ENCODE assay signal across 8 cellular contexts in the genomic region with DNA sequence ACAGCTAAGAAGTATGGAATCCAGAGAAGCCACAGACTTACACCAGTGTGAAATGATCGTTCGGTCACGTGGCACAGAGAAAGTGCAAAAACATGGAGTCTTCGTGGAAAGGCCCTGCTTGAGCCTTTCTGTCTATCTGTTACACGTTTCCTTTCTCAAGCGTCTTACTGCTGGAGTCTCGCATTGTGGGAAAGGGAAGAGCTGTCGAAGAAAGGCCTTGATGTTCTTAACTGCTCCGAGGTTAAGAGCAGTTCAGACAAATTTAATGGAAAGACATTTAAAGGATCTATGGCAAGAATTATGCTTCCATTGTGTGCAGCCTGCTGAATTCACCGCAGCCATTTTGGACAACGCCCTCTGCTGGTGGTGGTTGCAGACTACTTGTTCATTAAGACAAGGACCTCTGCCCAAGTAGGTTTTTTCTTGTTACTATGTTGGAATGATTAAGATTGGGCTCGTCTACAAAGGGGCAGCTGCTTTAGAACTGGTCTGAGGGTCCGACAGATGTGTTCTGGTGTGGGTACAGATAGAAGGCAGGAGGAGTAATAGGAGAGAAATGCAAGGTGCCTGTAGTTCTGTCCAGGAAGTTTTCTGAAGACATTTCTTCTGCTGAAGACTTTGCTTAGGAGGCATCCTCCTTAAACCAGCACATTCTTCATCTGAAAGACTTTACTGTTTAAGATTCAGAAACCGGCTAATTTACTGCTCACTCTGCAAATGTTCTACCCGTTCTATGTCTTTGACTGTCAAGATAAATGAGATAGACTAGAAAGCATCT. TPM values are rescaled to one million over a fixed set of nuclear protein-coding genes. Genes with fewer than 3 reads are reported as not detected.
DNase-seq lines count a peak whose midpoint lies in the region; ATAC-seq and TF ChIP-seq lines count a peak whose summit lies in the region.

No MANE protein-coding gene starts in this region.

- H3K4me1 ChIP-seq in vagina, result peaks cover 14% of the 10 kb centered on the region

- no peak for TF ChIP-seq POLR2A in vagina (IDR thresholded peaks at IDR 0.05)

- CTCF ChIA-PET in RWPE1 (lab: Yijun Ruan, JAX), result interaction anchor here (0.9 kb wide), 1 partner anchor 14 kb away, joined by 6 read pairs; no protein-coding TSS in a partner anchor

- peaks cover 4% of the 10 kb centered on the region for H3K9me3 Mint-ChIP-seq in activated T-helper 17 cell treated with anti-CD3 and anti-CD28 coated beads, Interleukin-2, amount 50 U/mL, for 72 hours
- H3K9me3 Mint-ChIP-seq in progenitor cell of endocrine pancreas (ENCODE audit: low read depth), result peaks cover 4% of the 10 kb centered on the region

- H3K27ac Mint-ChIP-seq in activated T-helper 17 cell treated with anti-CD3 and anti-CD28 coated beads, Interleukin-2, amount 50 U/mL, for 72 hours, result peak overlapping the region; percentile 77
- H3K27ac Mint-ChIP-seq in progenitor cell of endocrine pancreas, result no peak overlapping the region

- H3K36me3 Mint-ChIP-seq in activated T-helper 17 cell treated with anti-CD3 and anti-CD28 coated beads, Interleukin-2, amount 50 U/mL, for 72 hours (ENCODE audit: low read depth), result no peaks in the 10 kb centered on the region
- peaks cover under 1% of the 10 kb centered on the region for H3K36me3 Mint-ChIP-seq in progenitor cell of endocrine pancreas (ENCODE audit: insufficient read depth)

- no peaks in the 10 kb centered on the region for H3K27me3 ChIP-seq in vagina

- DNase-seq in Jurkat, Clone E6-1 (ENCODE audit: low read depth, low spot score), result peak; percentile 85
- DNase-seq in RWPE1 (ENCODE audit: low spot score) (peak; percentile 33), foreskin melanocyte (peak; percentile 69), progenitor cell of endocrine pancreas (ENCODE audit: low spot score, unreplicated experiment) (peak; percentile 32), vagina (ENCODE audit: extremely low spot score in 2 of 2) (no peak)

- intact Hi-C loops in vagina (cut with DNase I), result no loop called here

- H3K27ac ChIP-seq in RWPE1 (no peak overlapping the region), vagina (peak overlapping the region; percentile 67)

- POLR2A ChIA-PET in RWPE1 (lab: Yijun Ruan, JAX; ENCODE audit: low non-redundant PET), result no interaction called here

- H3K27me3 Mint-ChIP-seq in activated T-helper 17 cell treated with anti-CD3 and anti-CD28 coated beads, Interleukin-2, amount 50 U/mL, for 72 hours, result no peaks in the 10 kb centered on the region
- H3K27me3 Mint-ChIP-seq in progenitor cell of endocrine pancreas, result peaks cover 17% of the 10 kb centered on the region

- TF ChIP-seq CTCF in RWPE1 (conservative IDR thresholded peaks at IDR 0.05; ENCODE audit: low read depth) (peak; percentile 53), progenitor cell of endocrine pancreas (IDR thresholded peaks at IDR 0.05; ENCODE audit: unreplicated experiment) (peak; percentile 76), vagina (IDR thresholded peaks at IDR 0.05) (peak in 1 of 3 experiments; percentile 31)

- peak; percentile 71 for ATAC-seq in GM18511 (IDR thresholded peaks at IDR 0.05; ENCODE audit: unreplicated experiment)
- peak; percentile 44 for ATAC-seq in activated T-helper 17 cell treated with anti-CD3 and anti-CD28 coated beads, Interleukin-2, amount 50 U/mL, for 72 hours (replicated peaks)
- ATAC-seq in HG02588 (IDR thresholded peaks at IDR 0.05; ENCODE audit: unreplicated experiment), result no peak

- peaks cover 49% of the 10 kb centered on the region for H3K4me1 Mint-ChIP-seq in activated T-helper 17 cell treated with anti-CD3 and anti-CD28 coated beads, Interleukin-2, amount 50 U/mL, for 72 hours
- H3K4me1 Mint-ChIP-seq in progenitor cell of endocrine pancreas (ENCODE audit: low read depth), result peaks cover 7% of the 10 kb centered on the region

- no peaks in the 10 kb centered on the region for H3K9me3 ChIP-seq in vagina

- H3K4me3 ChIP-seq in Jurkat, Clone E6-1 (ENCODE audit: low read length), result no peak overlapping the region
- H3K4me3 ChIP-seq in vagina, result no peak overlapping the region

- no peaks in the 10 kb centered on the region for H3K36me3 ChIP-seq in vagina

- peak overlapping the region; percentile 67 for H3K4me3 Mint-ChIP-seq in activated T-helper 17 cell treated with anti-CD3 and anti-CD28 coated beads, Interleukin-2, amount 50 U/mL, for 72 hours
- H3K4me3 Mint-ChIP-seq in progenitor cell of endocrine pancreas (ENCODE audit: low read depth), result no peak overlapping the region

RNA-seq across cellular contexts. Expression of a gene that starts 24.7 kb away (rescaled TPM):
- 0.48 TPM for polyA plus RNA-seq in Jurkat, Clone E6-1 (2012; ENCODE audit: insufficient read depth, insufficient read length)
- under 1 TPM in 1 of 2 donors, not detected in 1; 0.66 TPM for total RNA-seq in activated T-helper 17 cell treated with anti-CD3 and anti-CD28 coated beads, Interleukin-2, amount 50 U/mL, for 72 hours
- not detected in 2 replicates for total RNA-seq in progenitor cell of endocrine pancreas
- not detected for total RNA-seq in vagina

RNA-seq across cellular contexts. Expression of a gene that starts 58.0 kb away (rescaled TPM):
- 37.1 TPM for polyA plus RNA-seq in Jurkat, Clone E6-1 (2012; ENCODE audit: insufficient read depth, insufficient read length)
- 10 to 100 TPM; 17.1 to 24.0 TPM for total RNA-seq in activated T-helper 17 cell treated with anti-CD3 and anti-CD28 coated beads, Interleukin-2, amount 50 U/mL, for 72 hours
- total RNA-seq in progenitor cell of endocrine pancreas (25.2 and 25.8 TPM in 2 replicates), vagina (38.8 TPM)

RNA-seq across cellular contexts. Expression of a gene that starts 58.2 kb away (rescaled TPM):
- 25.3 TPM for polyA plus RNA-seq in Jurkat, Clone E6-1 (2012; ENCODE audit: insufficient read depth, insufficient read length)
- 1 to 10 TPM; 2.6 TPM for total RNA-seq in activated T-helper 17 cell treated with anti-CD3 and anti-CD28 coated beads, Interleukin-2, amount 50 U/mL, for 72 hours
- 22.1 and 27.1 TPM in 2 replicates for total RNA-seq in progenitor cell of endocrine pancreas
- 11.0 TPM for total RNA-seq in vagina

Comparison
In these comparisons a context has a peak if more than half of its experiments do, and no peak if none do; other contexts are left out.
1. DNase-seq: peak in Jurkat, Clone E6-1 (single experiment), RWPE1 (single experiment), foreskin melanocyte (single experiment) and progenitor cell of endocrine pancreas (single experiment); none in vagina (0 of 2).